1 cellular context compared by ENCODE assay signal in genomic region chr6:37302086-37302686, GRCh38.
TF ChIP-seq lines count a peak whose summit lies in the region.

No MANE protein-coding gene starts in this region.

TF ChIP-seq in K562, 482 proteins besides CTCF, POLR2A, EP300 and RAD21 (continued from another document and continues in another):
- TF ChIP-seq ZBTB40 (IDR thresholded peaks at IDR 0.05) (peak; percentile 36; the same call in 1 of the 2 replicates), ZBTB40 (CRISPR knock-in tag; IDR thresholded peaks at IDR 0.05) (no peak), HDGF (IDR thresholded peaks at IDR 0.05) (no peak), ZNF316 (IDR thresholded peaks at IDR 0.05) (peak; percentile 67), MGA (IDR thresholded peaks at IDR 0.05) (no peak; the same call in 1 of the 2 replicates), RB1 (IDR thresholded peaks at IDR 0.05; ENCODE audit: low read depth) (peak; percentile 75), ELK1 (CRISPR knock-in tag; IDR thresholded peaks at IDR 0.05) (no peak), TEAD1 (CRISPR knock-in tag; IDR thresholded peaks at IDR 0.05) (peak; percentile 91 to 99), NCOA2 (IDR thresholded peaks at IDR 0.05; ENCODE audit: partially characterized antibody in 2 of 2) (peak; percentile 78 to 79), NRF1 (conservative IDR thresholded peaks at IDR 0.05 in 1 of 2, IDR thresholded peaks at IDR 0.05 in 1 of 2) (no peak), MIER1 (IDR thresholded peaks at IDR 0.05; ENCODE audit: low read depth) (no peak), CCAR2 (IDR thresholded peaks at IDR 0.05; ENCODE audit: low read depth, low read length) (no peak), ZBTB9 (CRISPR knock-in tag; IDR thresholded peaks at IDR 0.05) (peak; percentile 97), CSDE1 (IDR thresholded peaks at IDR 0.05) (no peak), SMAD2 (IDR thresholded peaks at IDR 0.05; ENCODE audit: low read depth, low read length) (no peak), IRF2 (CRISPR knock-in tag; IDR thresholded peaks at IDR 0.05) (no peak), RFX1 (IDR thresholded peaks at IDR 0.05) (no peak), ZNF76 (CRISPR knock-in tag; IDR thresholded peaks at IDR 0.05; ENCODE audit: borderline replicate concordance) (peak; percentile 92), THRB (CRISPR knock-in tag; conservative IDR thresholded peaks at IDR 0.05) (peak; percentile 91; the same call in 1 of the 2 replicates), IRF1 (CRISPR knock-in tag; IDR thresholded peaks at IDR 0.05; ENCODE audit: borderline replicate concordance) (no peak), ARNT (IDR thresholded peaks at IDR 0.05) (peak; percentile 98), ZBTB43 (CRISPR knock-in tag; IDR thresholded peaks at IDR 0.05) (no peak), GATA2 (CRISPR knock-in tag; IDR thresholded peaks at IDR 0.05) (peak; percentile 99), DEAF1 (CRISPR knock-in tag; IDR thresholded peaks at IDR 0.05) (peak; percentile 68; the same call in 1 of the 2 replicates)
